8 cellular contexts compared by ENCODE assay signal in genomic region chr6:117674991-117675657, GRCh38. TPM values are rescaled to one million over a fixed set of nuclear protein-coding genes. Genes with fewer than 3 reads are reported as not detected.
DNase-seq lines count a peak whose midpoint lies in the region; ATAC-seq and TF ChIP-seq lines count a peak whose summit lies in the region.

NUS1 (plus strand) TSS chr6:117675469; CDS start chr6:117675671, 202 bp downstream.

- no peak for TF ChIP-seq RAD21 in IMR-90 (IDR thresholded peaks at IDR 0.05; ENCODE audit: low read length)

- peaks cover 60% of the 10 kb centered on the region for H3K79me2 ChIP-seq in OCI-LY3 (ENCODE audit: low read length)

- peak within 1 kb of the TSS; percentile 95 for H2AFZ ChIP-seq in IMR-90 (replicated peaks; ENCODE audit: low read length, poor library complexity)
- peak within 1 kb of the TSS; percentile 64 for H2AFZ ChIP-seq in OCI-LY3 (ENCODE audit: low read depth, low read length)

- TF ChIP-seq CTCF in IMR-90 (conservative IDR thresholded peaks at IDR 0.05; ENCODE audit: low read depth, low read length) (peak; percentile 92), OCI-LY3 (IDR thresholded peaks at IDR 0.05; ENCODE audit: low read depth, low read length) (peak; percentile 60), endothelial cell (IDR thresholded peaks at IDR 0.05; ENCODE audit: unreplicated experiment) (peak; percentile 32)

- H3K56ac ChIP-seq in IMR-90 (ENCODE audit: extremely low read depth, insufficient read depth, low read length): 0 out of 2 replicates have a peak within 1 kb of the TSS, but pooled peaks have one; percentile 25

- H3K4me1 ChIP-seq in IMR-90 (ENCODE audit: control insufficient read depth, insufficient read depth, low read length): peaks cover 5% of the 10 kb centered on the region; the same call in 1 of the 2 replicates
- peaks cover 40% of the 10 kb centered on the region for H3K4me1 ChIP-seq in OCI-LY3 (ENCODE audit: low read length)

- H3K4me3 ChIP-seq in IMR-90 (ENCODE audit: insufficient read depth, low read depth, low read length) (peak within 1 kb of the TSS; percentile 51), OCI-LY3 (ENCODE audit: low read length) (peak within 1 kb of the TSS; percentile 98)

- H2BK5ac ChIP-seq in IMR-90 (ENCODE audit: low read depth, low read length, poor library complexity, severe bottlenecking): no peak within 1 kb of the TSS

- CTCF ChIA-PET in IMR-90 (lab: Yijun Ruan, JAX): no interaction called here

- H3K4me3 Mint-ChIP-seq in endothelial cell (ENCODE audit: unreplicated experiment): peak within 1 kb of the TSS; percentile 89

- H3K79me1 ChIP-seq in IMR-90 (ENCODE audit: low read depth in 1 of 2, low read length in 2 of 2): peaks cover 7 to 27% of the 10 kb centered on the region in 2 experiments; a peak in 3 of 4 replicates

- 1% methylated on average over 18 of the region's 53 CpGs; no CpG with 5 or more reads in 1 of the 2 experiments for WGBS in IMR-90 (ENCODE audit: extremely low coverage in 2 of 2, insufficient read length in 1 of 2), 2 experiments

- H2AK5ac ChIP-seq in IMR-90 (ENCODE audit: low read depth, low read length): no peak within 1 kb of the TSS

- H3K36me3 ChIP-seq in IMR-90 (ENCODE audit: control insufficient read depth, insufficient read depth, low read length): no peaks in the 10 kb centered on the region; the same call in 1 of the 2 replicates
- H3K36me3 ChIP-seq in OCI-LY3 (replicated peaks; ENCODE audit: low read depth, low read length): peaks cover 30% of the 10 kb centered on the region

- H3K9ac ChIP-seq in IMR-90 (ENCODE audit: low read depth, low read length): peak within 1 kb of the TSS; percentile 64
- peak within 1 kb of the TSS; percentile 97 for H3K9ac ChIP-seq in OCI-LY3 (ENCODE audit: low read length)

- H3K27ac Mint-ChIP-seq in endothelial cell (ENCODE audit: unreplicated experiment): no peak within 1 kb of the TSS

- H3K36me3 Mint-ChIP-seq in endothelial cell (ENCODE audit: low read depth, unreplicated experiment): peaks cover 20% of the 10 kb centered on the region

- peak within 1 kb of the TSS; percentile 65 to 86 for H4K8ac ChIP-seq in IMR-90 (ENCODE audit: low read depth in 2 of 2, low read length in 2 of 2)

- H2BK120ac ChIP-seq in IMR-90 (ENCODE audit: low read depth, low read length): peak within 1 kb of the TSS; percentile 60; the same call in 1 of the 2 replicates

- TF ChIP-seq POLR2A in IMR-90 (IDR thresholded peaks at IDR 0.05; ENCODE audit: low read depth, low read length): peak; percentile 52; the same call in 1 of the 2 replicates

- no peaks in the 10 kb centered on the region for H3K27me3 ChIP-seq in IMR-90 (ENCODE audit: control insufficient read depth, insufficient read depth, low read length)
- no peaks in the 10 kb centered on the region for H3K27me3 ChIP-seq in OCI-LY3 (ENCODE audit: low read depth, low read length)

- peak within 1 kb of the TSS; percentile 31 for H2AK9ac ChIP-seq in IMR-90 (replicated peaks; ENCODE audit: low read depth, low read length, poor library complexity)

- dilution Hi-C loops in IMR-90 (cut with HindIII; ENCODE audit: low sequenced_read_pairs, unreplicated experiment): no loop called here

- H3K18ac ChIP-seq in IMR-90 (ENCODE audit: low read depth, low read length): no peak within 1 kb of the TSS

- H3K27ac ChIP-seq in IMR-90 (ENCODE audit: insufficient read depth, low read length) (peak within 1 kb of the TSS; percentile 48; the same call in 1 of the 2 replicates), OCI-LY3 (ENCODE audit: low read length) (peak within 1 kb of the TSS; percentile 62)

- H3K23ac ChIP-seq in IMR-90 (ENCODE audit: low read depth, low read length): peak within 1 kb of the TSS; percentile 68

- POLR2A ChIA-PET in IMR-90 (lab: Charles Lee; ENCODE audit: unreplicated experiment): no interaction called here

- H3K27me3 Mint-ChIP-seq in endothelial cell (ENCODE audit: unreplicated experiment): peaks cover 6% of the 10 kb centered on the region

- H3K4ac ChIP-seq in IMR-90 (ENCODE audit: low read depth, low read length): peak within 1 kb of the TSS; percentile 65

- peaks cover 5% of the 10 kb centered on the region; the same call in 1 of the 2 replicates for H3K9me1 ChIP-seq in IMR-90 (ENCODE audit: insufficient read depth, low read length)

- BruUV-seq in IMR-90 (replicated peaks; lab: Mats Ljungman, UMichigan): no TSS peak

- H3K9me3 ChIP-seq in IMR-90 (ENCODE audit: control insufficient read depth, insufficient read depth, low read length): no peaks in the 10 kb centered on the region
- H3K9me3 ChIP-seq in OCI-LY3 (ENCODE audit: insufficient read depth, low read length): no peaks in the 10 kb centered on the region

- peaks cover 11% of the 10 kb centered on the region for H3K4me1 Mint-ChIP-seq in endothelial cell (ENCODE audit: unreplicated experiment)

- peak; percentile 98 for ATAC-seq in GM21529 (IDR thresholded peaks at IDR 0.05; ENCODE audit: unreplicated experiment)
- ATAC-seq in IMR-90 (ENCODE audit: low read depth): peak; percentile 99

- DNase-seq in DMS 273 treated with DMSO at 0.1 percent for 48 hours (lab: John Stamatoyannopoulos, UW) (peak; percentile 90), IMR-90 (peak; percentile 96), endothelial cell (ENCODE audit: low spot score) (peak; percentile 99), midbrain (lab: John Stamatoyannopoulos, UW) (peak; percentile 99)
- peak; percentile 99 for DNase-seq in activated CD8-positive, alpha-beta memory T cell treated with anti-CD3 and anti-CD28 coated beads, Interleukin-2, amount 50 U/mL, for 4 hours
- DNase-seq in stimulated activated CD8-positive, alpha-beta memory T cell treated with anti-CD3 and anti-CD28 coated beads, Interleukin-15, amount 100 ng/mL, for 48 hours (ENCODE audit: low read depth in 2 of 2): peak; percentile 97 to 98

- H3K14ac ChIP-seq in IMR-90 (replicated peaks; ENCODE audit: low read depth, low read length): peak within 1 kb of the TSS; percentile 64

- H4K5ac ChIP-seq in IMR-90 (ENCODE audit: low read depth, low read length): peak within 1 kb of the TSS; percentile 4

- H3K4me2 ChIP-seq in IMR-90 (ENCODE audit: low read depth, low read length) (peak within 1 kb of the TSS; percentile 94), OCI-LY3 (ENCODE audit: low read length) (peak within 1 kb of the TSS; percentile 88)

- intact Hi-C loops in IMR-90 (cut with micrococcal nuclease): loop anchor here (1.0 kb wide), 1 partner anchor 226 kb away; no protein-coding TSS in a partner anchor

- H4K91ac ChIP-seq in IMR-90 (ENCODE audit: insufficient read depth, low read depth, low read length): 0 out of 2 replicates have a peak within 1 kb of the TSS, but pooled peaks have one; percentile 27

- H4K20me1 ChIP-seq in IMR-90 (ENCODE audit: insufficient read depth, low read length) (peaks cover 31% of the 10 kb centered on the region), OCI-LY3 (ENCODE audit: insufficient read depth, low read length) (peaks cover 32% of the 10 kb centered on the region)

- no peak within 1 kb of the TSS for H2BK20ac ChIP-seq in IMR-90 (ENCODE audit: low read depth, low read length)

- 0 out of 3 replicates have a peak within 1 kb of the TSS, but pooled peaks have one; percentile 4 for H2BK15ac ChIP-seq in IMR-90 (ENCODE audit: low read depth, low read length)

- in situ Hi-C loops in IMR-90 (cut with MboI; ENCODE audit: low sequenced_read_pairs): no loop called here

- H3K9me3 Mint-ChIP-seq in endothelial cell (ENCODE audit: unreplicated experiment): no peaks in the 10 kb centered on the region

TF ChIP-seq in IMR-90, 13 proteins besides CTCF, POLR2A, EP300 and RAD21:
- peak; percentile 84 for TF ChIP-seq USF2 (IDR thresholded peaks at IDR 0.05; ENCODE audit: low read depth, low read length)
- peak; percentile 92 for TF ChIP-seq MXI1 (IDR thresholded peaks at IDR 0.05; ENCODE audit: borderline replicate concordance, low read depth, low read length)
- TF ChIP-seq RCOR1 (IDR thresholded peaks at IDR 0.05; ENCODE audit: insufficient replicate concordance, low read length): no peak
- TF ChIP-seq BHLHE40 (IDR thresholded peaks at IDR 0.05; ENCODE audit: low read depth, low read length): peak; percentile 68; the same call in 1 of the 2 replicates
- TF ChIP-seq SMC3 (IDR thresholded peaks at IDR 0.05; ENCODE audit: low read depth, low read length): peak; percentile 8; the same call in 1 of the 2 replicates
- TF ChIP-seq FOS (IDR thresholded peaks at IDR 0.05; ENCODE audit: low read depth, low read length): no peak
- TF ChIP-seq MAZ (IDR thresholded peaks at IDR 0.05; ENCODE audit: borderline replicate concordance, low read depth, low read length): peak; percentile 75; the same call in 1 of the 2 replicates

RNA-seq across cellular contexts. Expression of gene NUS1, which starts in this region (rescaled TPM):
- total RNA-seq in IMR-90 (2012; rRNA removed) (11.8 and 26.1 TPM in 2 replicates), endothelial cell (ENCODE audit: unreplicated experiment) (29.9 TPM)
- 14.4 and 19.6 TPM in 2 replicates for polyA plus RNA-seq in IMR-90 (2012; rRNA removed)
- 3.9 and 5.0 TPM in 2 replicates for polyA plus RNA-seq in IMR-90 (2012; cell fraction: cytosol; rRNA removed)
- polyA plus RNA-seq in IMR-90 (2012; cell fraction: nucleus; rRNA removed; ENCODE audit: low replicate concordance): 1.5 and 6.7 TPM in 2 replicates

Comparison
In these comparisons a context has a peak if more than half of its experiments do, and no peak if none do; other contexts are left out.
1. Peak in every context shown above with its lines: DNase-seq, ATAC-seq, H3K4me3 ChIP-seq and H3K27ac ChIP-seq.
2. CTCF ChIP-seq: peak in every context shown above with its lines; median percentile 92 in IMR-90; 60 in OCI-LY3; 32 in endothelial cell.